1 cellular context compared by ENCODE assay signal in the genomic region with DNA sequence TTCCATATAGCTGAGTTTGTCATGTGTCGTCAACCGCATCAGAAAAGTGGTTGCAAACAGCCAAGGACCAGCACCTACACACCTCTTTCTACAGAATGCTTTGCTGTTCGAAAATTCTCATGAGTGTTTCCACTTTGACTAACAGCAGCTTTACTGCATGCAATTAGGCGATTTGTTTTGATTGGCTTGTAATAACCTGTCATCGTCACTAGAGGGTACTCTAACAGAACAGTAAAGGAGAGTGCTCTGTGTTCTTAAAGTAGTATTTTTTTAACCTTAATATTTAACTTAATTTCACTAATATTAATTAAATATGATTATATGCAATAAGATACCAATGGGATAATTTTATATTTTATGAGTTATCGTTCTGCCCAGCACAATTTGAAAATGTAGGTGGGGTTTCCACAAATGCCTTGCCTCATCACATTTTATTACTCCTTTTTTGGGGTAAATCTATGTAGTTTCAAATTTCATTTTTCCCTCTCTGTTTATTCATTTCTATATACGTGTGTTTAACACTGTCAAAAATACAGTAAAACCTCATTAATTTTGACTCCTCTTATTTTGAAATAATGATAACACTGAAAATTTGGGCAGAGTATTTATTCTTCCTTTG.
TF ChIP-seq lines count a peak whose summit lies in the region.

No MANE protein-coding gene starts in this region.

TF ChIP-seq in K562, 482 proteins besides CTCF, POLR2A, EP300 and RAD21 (continued from another document):
- TF ChIP-seq, protein P1, sequence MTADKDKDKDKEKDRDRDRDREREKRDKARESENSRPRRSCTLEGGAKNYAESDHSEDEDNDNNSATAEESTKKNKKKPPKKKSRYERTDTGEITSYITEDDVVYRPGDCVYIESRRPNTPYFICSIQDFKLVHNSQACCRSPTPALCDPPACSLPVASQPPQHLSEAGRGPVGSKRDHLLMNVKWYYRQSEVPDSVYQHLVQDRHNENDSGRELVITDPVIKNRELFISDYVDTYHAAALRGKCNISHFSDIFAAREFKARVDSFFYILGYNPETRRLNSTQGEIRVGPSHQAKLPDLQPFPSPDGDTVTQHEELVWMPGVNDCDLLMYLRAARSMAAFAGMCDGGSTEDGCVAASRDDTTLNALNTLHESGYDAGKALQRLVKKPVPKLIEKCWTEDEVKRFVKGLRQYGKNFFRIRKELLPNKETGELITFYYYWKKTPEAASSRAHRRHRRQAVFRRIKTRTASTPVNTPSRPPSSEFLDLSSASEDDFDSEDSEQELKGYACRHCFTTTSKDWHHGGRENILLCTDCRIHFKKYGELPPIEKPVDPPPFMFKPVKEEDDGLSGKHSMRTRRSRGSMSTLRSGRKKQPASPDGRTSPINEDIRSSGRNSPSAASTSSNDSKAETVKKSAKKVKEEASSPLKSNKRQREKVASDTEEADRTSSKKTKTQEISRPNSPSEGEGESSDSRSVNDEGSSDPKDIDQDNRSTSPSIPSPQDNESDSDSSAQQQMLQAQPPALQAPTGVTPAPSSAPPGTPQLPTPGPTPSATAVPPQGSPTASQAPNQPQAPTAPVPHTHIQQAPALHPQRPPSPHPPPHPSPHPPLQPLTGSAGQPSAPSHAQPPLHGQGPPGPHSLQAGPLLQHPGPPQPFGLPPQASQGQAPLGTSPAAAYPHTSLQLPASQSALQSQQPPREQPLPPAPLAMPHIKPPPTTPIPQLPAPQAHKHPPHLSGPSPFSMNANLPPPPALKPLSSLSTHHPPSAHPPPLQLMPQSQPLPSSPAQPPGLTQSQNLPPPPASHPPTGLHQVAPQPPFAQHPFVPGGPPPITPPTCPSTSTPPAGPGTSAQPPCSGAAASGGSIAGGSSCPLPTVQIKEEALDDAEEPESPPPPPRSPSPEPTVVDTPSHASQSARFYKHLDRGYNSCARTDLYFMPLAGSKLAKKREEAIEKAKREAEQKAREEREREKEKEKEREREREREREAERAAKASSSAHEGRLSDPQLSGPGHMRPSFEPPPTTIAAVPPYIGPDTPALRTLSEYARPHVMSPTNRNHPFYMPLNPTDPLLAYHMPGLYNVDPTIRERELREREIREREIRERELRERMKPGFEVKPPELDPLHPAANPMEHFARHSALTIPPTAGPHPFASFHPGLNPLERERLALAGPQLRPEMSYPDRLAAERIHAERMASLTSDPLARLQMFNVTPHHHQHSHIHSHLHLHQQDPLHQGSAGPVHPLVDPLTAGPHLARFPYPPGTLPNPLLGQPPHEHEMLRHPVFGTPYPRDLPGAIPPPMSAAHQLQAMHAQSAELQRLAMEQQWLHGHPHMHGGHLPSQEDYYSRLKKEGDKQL (CRISPR knock-in tag; IDR thresholded peaks at IDR 0.05; ENCODE audit: borderline replicate concordance), result no peak
- no peak for TF ChIP-seq RFX7 (CRISPR knock-in tag; IDR thresholded peaks at IDR 0.05)
- no peak for TF ChIP-seq RFX1 (IDR thresholded peaks at IDR 0.05)
- no peak for TF ChIP-seq PCBP2 (IDR thresholded peaks at IDR 0.05; ENCODE audit: low read depth, low read length, poor library complexity, severe bottlenecking)
- TF ChIP-seq, protein P2, sequence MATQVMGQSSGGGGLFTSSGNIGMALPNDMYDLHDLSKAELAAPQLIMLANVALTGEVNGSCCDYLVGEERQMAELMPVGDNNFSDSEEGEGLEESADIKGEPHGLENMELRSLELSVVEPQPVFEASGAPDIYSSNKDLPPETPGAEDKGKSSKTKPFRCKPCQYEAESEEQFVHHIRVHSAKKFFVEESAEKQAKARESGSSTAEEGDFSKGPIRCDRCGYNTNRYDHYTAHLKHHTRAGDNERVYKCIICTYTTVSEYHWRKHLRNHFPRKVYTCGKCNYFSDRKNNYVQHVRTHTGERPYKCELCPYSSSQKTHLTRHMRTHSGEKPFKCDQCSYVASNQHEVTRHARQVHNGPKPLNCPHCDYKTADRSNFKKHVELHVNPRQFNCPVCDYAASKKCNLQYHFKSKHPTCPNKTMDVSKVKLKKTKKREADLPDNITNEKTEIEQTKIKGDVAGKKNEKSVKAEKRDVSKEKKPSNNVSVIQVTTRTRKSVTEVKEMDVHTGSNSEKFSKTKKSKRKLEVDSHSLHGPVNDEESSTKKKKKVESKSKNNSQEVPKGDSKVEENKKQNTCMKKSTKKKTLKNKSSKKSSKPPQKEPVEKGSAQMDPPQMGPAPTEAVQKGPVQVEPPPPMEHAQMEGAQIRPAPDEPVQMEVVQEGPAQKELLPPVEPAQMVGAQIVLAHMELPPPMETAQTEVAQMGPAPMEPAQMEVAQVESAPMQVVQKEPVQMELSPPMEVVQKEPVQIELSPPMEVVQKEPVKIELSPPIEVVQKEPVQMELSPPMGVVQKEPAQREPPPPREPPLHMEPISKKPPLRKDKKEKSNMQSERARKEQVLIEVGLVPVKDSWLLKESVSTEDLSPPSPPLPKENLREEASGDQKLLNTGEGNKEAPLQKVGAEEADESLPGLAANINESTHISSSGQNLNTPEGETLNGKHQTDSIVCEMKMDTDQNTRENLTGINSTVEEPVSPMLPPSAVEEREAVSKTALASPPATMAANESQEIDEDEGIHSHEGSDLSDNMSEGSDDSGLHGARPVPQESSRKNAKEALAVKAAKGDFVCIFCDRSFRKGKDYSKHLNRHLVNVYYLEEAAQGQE (CRISPR knock-in tag; IDR thresholded peaks at IDR 0.05; ENCODE audit: low read depth), result no peak
- no peak for TF ChIP-seq KLF13 (tag; IDR thresholded peaks at IDR 0.05; ENCODE audit: borderline replicate concordance, low read depth)
